In the genomic region with DNA sequence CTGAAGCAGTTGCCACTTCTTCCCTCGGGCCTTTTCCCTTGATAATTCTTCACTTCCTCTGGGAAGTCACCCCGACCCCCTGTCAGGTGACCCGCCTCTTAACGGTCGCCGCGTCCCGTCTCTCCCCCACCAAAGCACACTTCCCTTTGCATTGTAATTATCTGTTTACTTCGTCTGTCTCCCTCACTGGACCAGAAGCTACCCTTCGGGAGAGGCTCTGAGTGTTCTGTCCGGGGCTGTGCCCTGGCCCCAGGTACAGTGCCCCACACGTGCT, we compare ENCODE assay signal across 8 cellular contexts. TPM values are rescaled to one million over a fixed set of nuclear protein-coding genes. Genes with fewer than 3 reads are reported as not detected.
DNase-seq lines count a peak whose midpoint lies in the region; ATAC-seq, FAIRE-seq and TF ChIP-seq lines count a peak whose summit lies in the region.

No MANE protein-coding gene starts in this region.

- peak overlapping the region; percentile 63 for H3K23ac ChIP-seq in neuronal stem cell (ENCODE audit: low read depth, low read length, poor library complexity)

- peak overlapping the region; percentile 80 for H3K4me2 ChIP-seq in neuronal stem cell (ENCODE audit: insufficient read depth, low read length, poor library complexity, severe bottlenecking)

- H2BK12ac ChIP-seq in neuronal stem cell (ENCODE audit: low read length), result no peak overlapping the region

- peak overlapping the region; percentile 92 for H2AFZ ChIP-seq in neuronal stem cell (ENCODE audit: low read length)

- no peak overlapping the region for H2BK15ac ChIP-seq in neuronal stem cell (ENCODE audit: low read length)

- no peaks in the 10 kb centered on the region for H3K9me3 Mint-ChIP-seq in CD8-positive, alpha-beta memory T cell

- H2AK5ac ChIP-seq in neuronal stem cell (ENCODE audit: low read depth, low read length), result peak overlapping the region; percentile 5

- no peak for TF ChIP-seq CTCF in pancreas (IDR thresholded peaks at IDR 0.05)

- no peaks in the 10 kb centered on the region for H3K9me3 ChIP-seq in CD8-positive, alpha-beta memory T cell (ENCODE audit: low read length)
- H3K9me3 ChIP-seq in effector memory CD4-positive, alpha-beta T cell (ENCODE audit: control insufficient read depth, low read length), result no peaks in the 10 kb centered on the region
- H3K9me3 ChIP-seq in neuronal stem cell (replicated peaks in 1 of 2; ENCODE audit: control insufficient read depth in 2 of 2, insufficient read depth in 1 of 2, low read depth in 1 of 2, low read length in 2 of 2) (no peaks in the 10 kb centered on the region), pancreas (no peaks in the 10 kb centered on the region)

- ATAC-seq in pancreas, result no peak

- no CpG with 5 or more reads among the region's 12 CpGs for WGBS in neuronal stem cell (ENCODE audit: extremely low coverage in 2 of 2, insufficient read length in 2 of 2, insufficient replicate concordance in 1 of 2), 2 donors
- 27 to 32% methylated on average over 12 of the region's 12 CpGs for WGBS in pancreas, 2 donors

- H3K4ac ChIP-seq in neuronal stem cell (ENCODE audit: low read length), result no peak overlapping the region

- no peak overlapping the region for H3K14ac ChIP-seq in neuronal stem cell (ENCODE audit: low read length)

- no peak overlapping the region for H4K91ac ChIP-seq in neuronal stem cell (ENCODE audit: low read depth, low read length, poor library complexity)

- H2BK120ac ChIP-seq in neuronal stem cell (ENCODE audit: low read depth, low read length), result no peak overlapping the region

- CTCF ChIA-PET in CD8-positive, alpha-beta memory T cell (lab: Charles Lee), result interaction anchor here (0.8 to 8.5 kb wide), 6 partner anchors 13 to 190 kb away, joined by 3 to 150 read pairs (median 4); no protein-coding TSS in a partner anchor

- intact Hi-C loops in pancreas (cut with DNase I), result loop anchor here in 2 of 3 donors (5.0 to 10.0 kb wide), 3 partner anchors 85 to 193 kb away; a partner anchor contains a TSS

- no peak overlapping the region for H4K8ac ChIP-seq in neuronal stem cell (ENCODE audit: low read depth, low read length)

- H3K36me3 Mint-ChIP-seq in CD8-positive, alpha-beta memory T cell, result no peaks in the 10 kb centered on the region

- H3K9ac ChIP-seq in neuronal stem cell (ENCODE audit: low read depth, low read length, poor library complexity), result peak overlapping the region; percentile 24

- peaks cover 24% of the 10 kb centered on the region for H3K4me1 ChIP-seq in CD8-positive, alpha-beta memory T cell (ENCODE audit: insufficient read depth, low read length)
- peaks cover 19% of the 10 kb centered on the region for H3K4me1 ChIP-seq in effector memory CD4-positive, alpha-beta T cell (ENCODE audit: control insufficient read depth, insufficient read depth, low read length, poor library complexity, severe bottlenecking)
- H3K4me1 ChIP-seq in neuronal stem cell (ENCODE audit: control insufficient read depth in 2 of 2, insufficient read depth in 1 of 2, low read depth in 1 of 2, low read length in 2 of 2) (peaks cover 14 to 31% of the 10 kb centered on the region in 2 donors), pancreas (peaks cover 0 to 7% (median 4%) of the 10 kb centered on the region in 3 donors)

- no peaks in the 10 kb centered on the region for H3K27me3 ChIP-seq in CD8-positive, alpha-beta memory T cell (ENCODE audit: insufficient read depth, low read length, poor library complexity, severe bottlenecking)
- H3K27me3 ChIP-seq in effector memory CD4-positive, alpha-beta T cell (replicated peaks; ENCODE audit: control insufficient read depth, insufficient read depth, low read length, poor library complexity, severe bottlenecking), result no peaks in the 10 kb centered on the region
- H3K27me3 ChIP-seq in neuronal stem cell (ENCODE audit: control insufficient read depth in 3 of 3, insufficient read depth in 3 of 3, low read depth in 1 of 3, low read length in 3 of 3), result peaks cover 2 to 29% (median 15%) of the 10 kb centered on the region in 3 experiments
- no peaks in the 10 kb centered on the region for H3K27me3 ChIP-seq in pancreas

- H2BK5ac ChIP-seq in neuronal stem cell (ENCODE audit: low read length), result no peak overlapping the region

- peak overlapping the region; percentile 53 for H3K4me3 ChIP-seq in CD8-positive, alpha-beta memory T cell (ENCODE audit: low read length)
- peak overlapping the region; percentile 46 for H3K4me3 ChIP-seq in effector memory CD4-positive, alpha-beta T cell (ENCODE audit: insufficient read depth, low read depth, low read length, poor library complexity, severe bottlenecking)
- H3K4me3 ChIP-seq in neuronal stem cell (ENCODE audit: low read length in 2 of 2) (peak overlapping the region; percentile 43 to 72), pancreas (peak overlapping the region in 2 of 4 donors; percentile 33 to 48)

- POLR2A ChIA-PET in CD8-positive, alpha-beta memory T cell (lab: Charles Lee), result no interaction called here

- H3K4me1 Mint-ChIP-seq in CD8-positive, alpha-beta memory T cell, result peaks cover 18 to 39% (median 26%) of the 10 kb centered on the region in 3 donors

- no peaks in the 10 kb centered on the region for H3K36me3 ChIP-seq in CD8-positive, alpha-beta memory T cell (ENCODE audit: insufficient read depth, low read length)
- no peaks in the 10 kb centered on the region for H3K36me3 ChIP-seq in effector memory CD4-positive, alpha-beta T cell (ENCODE audit: control insufficient read depth, insufficient read depth, low read length)
- peaks cover 1 to 19% of the 10 kb centered on the region in 2 donors for H3K36me3 ChIP-seq in neuronal stem cell (replicated peaks in 1 of 2; ENCODE audit: control insufficient read depth in 2 of 2, insufficient read depth in 2 of 2, low read length in 2 of 2)
- no peaks in the 10 kb centered on the region for H3K36me3 ChIP-seq in pancreas

- H3K18ac ChIP-seq in neuronal stem cell (ENCODE audit: low read length), result peak overlapping the region; percentile 87

- peaks cover 3% of the 10 kb centered on the region for H3K79me1 ChIP-seq in neuronal stem cell (ENCODE audit: low read depth, low read length)

- H3K4me3 Mint-ChIP-seq in CD8-positive, alpha-beta memory T cell, result peak overlapping the region; percentile 1 to 78 (median 66)

- H3K27ac ChIP-seq in CD8-positive, alpha-beta memory T cell (ENCODE audit: low read depth, low read length), result peak overlapping the region; percentile 51
- H3K27ac ChIP-seq in effector memory CD4-positive, alpha-beta T cell (ENCODE audit: insufficient read depth, low read length, poor library complexity, severe bottlenecking), result no peak overlapping the region
- H3K27ac ChIP-seq in neuronal stem cell (replicated peaks; ENCODE audit: low read length) (no peak overlapping the region), pancreas (no peak overlapping the region)

- peaks cover 3% of the 10 kb centered on the region in 2 donors for H3K27me3 Mint-ChIP-seq in CD8-positive, alpha-beta memory T cell

- peak overlapping the region in 5 of 8 donors; percentile 3 to 83 (median 55) for H3K27ac Mint-ChIP-seq in CD8-positive, alpha-beta memory T cell

- no peak for DNase-seq in CD8-positive, alpha-beta memory T cell
- DNase-seq in NCI-H69 (lab: John Stamatoyannopoulos, UW) (peak; percentile 70), neuronal stem cell (ENCODE audit: low spot score) (no peak), DMS 273 (lab: John Stamatoyannopoulos, UW; ENCODE audit: unreplicated experiment) (no peak), pancreas (no peak), AG08396 (ENCODE audit: low spot score) (no peak), midbrain (lab: John Stamatoyannopoulos, UW) (no peak)
- no peak for DNase-seq in effector memory CD4-positive, alpha-beta T cell

- FAIRE-seq in pancreas (lab: Jason Lieb, UNC), result no peak

RNA-seq across cellular contexts. Expression of a gene that starts 0.8 kb away (rescaled TPM):
- total RNA-seq in CD8-positive, alpha-beta memory T cell, result under 1 TPM; 0.42 to 0.49 TPM
- 0.60 TPM for polyA plus RNA-seq in CD8-positive, alpha-beta memory T cell
- 3.5 TPM for polyA plus RNA-seq in neuronal stem cell (2013, experiment 1 of 2)
- polyA plus RNA-seq in neuronal stem cell (2013, experiment 2 of 2), result 3.7 TPM
- total RNA-seq in pancreas, result 1 to 10 TPM in 2 of 6 donors, under 1 TPM in 4; 0.31 to 1.8 (median 0.52) TPM
- polyA plus RNA-seq in pancreas, result 1 to 10 TPM; 2.1 to 2.9 TPM

RNA-seq across cellular contexts. Expression of a gene that starts 45.8 kb away (rescaled TPM):
- 10 to 100 TPM; 64.0 to 67.1 TPM for total RNA-seq in CD8-positive, alpha-beta memory T cell
- polyA plus RNA-seq in CD8-positive, alpha-beta memory T cell, result 112 TPM
- polyA plus RNA-seq in neuronal stem cell (2013, experiment 1 of 2), result 37.2 TPM
- 37.0 TPM for polyA plus RNA-seq in neuronal stem cell (2013, experiment 2 of 2)
- total RNA-seq in pancreas, result 10 to 100 TPM; 37.1 to 61.9 (median 47.0) TPM
- 10 to 100 TPM; 33.3 to 41.2 TPM for polyA plus RNA-seq in pancreas
